In genomic region chr3:13235897-13236296, GRCh38 we compare ENCODE assay signal across 17 cellular contexts.
DNase-seq lines count a peak whose midpoint lies in the region; ATAC-seq and TF ChIP-seq lines count a peak whose summit lies in the region.
"Had no signal": no experiment of that assay in that cellular context is flagged by ENCODE, and none has a peak within 500 bp of the region (broad histone marks: within the 10 kb centered on the region; RNA-seq: fewer than 3 reads in every experiment).

No MANE protein-coding gene starts in this region.

- no peaks in the 10 kb centered on the region for H3K9me3 Mint-ChIP-seq in activated CD4-positive, alpha-beta T cell treated with anti-CD3 and anti-CD28 coated beads for 36 hours (ENCODE audit: low read depth)
- no peaks in the 10 kb centered on the region for H3K9me3 Mint-ChIP-seq in stimulated activated effector memory CD8-positive, alpha-beta T cell treated with anti-CD3 and anti-CD28 coated beads, Interleukin-12 subunit alpha, Interleukin-12 subunit beta, amount 100 ng/mL, for 72 hours
- H3K9me3 Mint-ChIP-seq: activated T-helper 17 cell treated with anti-CD3 and anti-CD28 coated beads, Interleukin-2, amount 50 U/mL, for 72 hours had no signal

- no peak overlapping the region for H3K9ac ChIP-seq in smooth muscle cell (ENCODE audit: low read depth)

- POLR2A ChIA-PET in activated CD4-positive, alpha-beta T cell treated with anti-CD3 and anti-CD28 coated beads for 36 hours (lab: Charles Lee): no interaction called here

- WGBS in suprapubic skin: 57% methylated on average over 11 of the region's 11 CpGs
- 98% methylated on average over 11 of the region's 11 CpGs for WGBS in smooth muscle cell (ENCODE audit: low lambda C conversion rate)

- CTCF ChIA-PET in activated CD4-positive, alpha-beta T cell treated with anti-CD3 and anti-CD28 coated beads for 36 hours (lab: Charles Lee): interaction anchor here (0.5 kb wide), 1 partner anchor 11 kb away, joined by 3 read pairs; no protein-coding TSS in a partner anchor

- no peak for ATAC-seq in activated CD4-positive, alpha-beta T cell treated with anti-CD3 and anti-CD28 coated beads for 36 hours
- ATAC-seq in RWPE2 (ENCODE audit: low read depth): peak; percentile 57
- no peak for ATAC-seq in stimulated activated effector memory CD8-positive, alpha-beta T cell treated with anti-CD3 and anti-CD28 coated beads, Interleukin-12 subunit alpha, Interleukin-12 subunit beta, amount 100 ng/mL, for 72 hours
- ATAC-seq in GM19463 (IDR thresholded peaks at IDR 0.05; ENCODE audit: unreplicated experiment): no peak
- ATAC-seq: activated T-helper 17 cell treated with anti-CD3 and anti-CD28 coated beads, Interleukin-2, amount 50 U/mL, for 72 hours; heart right ventricle; left colon had no signal

- no peak overlapping the region for H3K4me2 ChIP-seq in smooth muscle cell

- H3K4me1 ChIP-seq in RWPE2 (ENCODE audit: insufficient read depth, poor library complexity, severe bottlenecking): no peaks in the 10 kb centered on the region
- peaks cover 18% of the 10 kb centered on the region for H3K4me1 ChIP-seq in suprapubic skin
- no peaks in the 10 kb centered on the region for H3K4me1 ChIP-seq in smooth muscle cell (ENCODE audit: low read depth)

- H3F3A ChIP-seq in smooth muscle cell (ENCODE audit: low read depth): no peaks in the 10 kb centered on the region

- TF ChIP-seq POLR2A in suprapubic skin (IDR thresholded peaks at IDR 0.05): no peak

- no peak overlapping the region for H3K4me3 Mint-ChIP-seq in activated CD4-positive, alpha-beta T cell treated with anti-CD3 and anti-CD28 coated beads for 36 hours
- no peak overlapping the region for H3K4me3 Mint-ChIP-seq in stimulated activated effector memory CD8-positive, alpha-beta T cell treated with anti-CD3 and anti-CD28 coated beads, Interleukin-12 subunit alpha, Interleukin-12 subunit beta, amount 100 ng/mL, for 72 hours
- H3K4me3 Mint-ChIP-seq: activated T-helper 17 cell treated with anti-CD3 and anti-CD28 coated beads, Interleukin-2, amount 50 U/mL, for 72 hours had no signal

- H3K4me3 ChIP-seq in RWPE2 (ENCODE audit: severe bottlenecking) (no peak overlapping the region), suprapubic skin (no peak overlapping the region), smooth muscle cell (no peak overlapping the region)
- H3K4me3 ChIP-seq: heart right ventricle, spleen had no signal

- H3K36me3 ChIP-seq in RWPE2 (ENCODE audit: low read depth): no peaks in the 10 kb centered on the region
- no peaks in the 10 kb centered on the region for H3K36me3 ChIP-seq in suprapubic skin
- H3K36me3 ChIP-seq in smooth muscle cell (ENCODE audit: low read depth): no peaks in the 10 kb centered on the region
- H3K36me3 ChIP-seq: heart right ventricle, spleen had no signal

- peak; percentile 23 for DNase-seq in activated CD4-positive, alpha-beta T cell treated with anti-CD3 and anti-CD28 coated beads for 36 hours
- DNase-seq in activated CD4-positive, alpha-beta T cell treated with anti-CD3 and anti-CD28 coated beads for 4 hours: no peak
- peak; percentile 28 for DNase-seq in LoVo (ENCODE audit: low spot score)
- no peak for DNase-seq in RWPE2 (ENCODE audit: low spot score)
- no peak for DNase-seq in stimulated activated effector memory CD8-positive, alpha-beta T cell treated with anti-CD3 and anti-CD28 coated beads, Interleukin-12 subunit alpha, Interleukin-12 subunit beta, amount 100 ng/mL, for 72 hours (ENCODE audit: low spot score in 2 of 2)
- no peak for DNase-seq in suprapubic skin (ENCODE audit: low spot score in 2 of 2)
- DNase-seq in smooth muscle cell (lab: John Stamatoyannopoulos, UW; ENCODE audit: unreplicated experiment): no peak
- DNase-seq: activated CD4-positive, alpha-beta T cell treated with anti-CD3 and anti-CD28 coated beads, Interleukin-2, amount 50 U/mL, for 48 hours; AML-193; amniotic stem cell; heart right ventricle; left colon; NCI-H524; RPMI8226; spleen had no signal

- H3K27me3 ChIP-seq in RWPE2 (ENCODE audit: insufficient read depth, poor library complexity, severe bottlenecking): no peaks in the 10 kb centered on the region
- peaks cover 12% of the 10 kb centered on the region for H3K27me3 ChIP-seq in suprapubic skin
- H3K27me3 ChIP-seq in smooth muscle cell (ENCODE audit: low read depth): no peaks in the 10 kb centered on the region

- TF ChIP-seq EP300 in suprapubic skin (IDR thresholded peaks at IDR 0.05): no peak

- peaks cover 8% of the 10 kb centered on the region for H3K27me3 Mint-ChIP-seq in activated CD4-positive, alpha-beta T cell treated with anti-CD3 and anti-CD28 coated beads for 36 hours

- H2AFZ ChIP-seq in smooth muscle cell (ENCODE audit: low read depth): no peak overlapping the region

- H3K79me2 ChIP-seq in smooth muscle cell (ENCODE audit: low read depth): no peaks in the 10 kb centered on the region

- no peaks in the 10 kb centered on the region for H3K9me3 ChIP-seq in RWPE2 (ENCODE audit: severe bottlenecking)
- H3K9me3 ChIP-seq in suprapubic skin: no peaks in the 10 kb centered on the region
- no peaks in the 10 kb centered on the region for H3K9me3 ChIP-seq in smooth muscle cell (replicated peaks; ENCODE audit: low read depth)
- H3K9me3 ChIP-seq: heart right ventricle, spleen had no signal

- H3K27ac ChIP-seq in RWPE2 (ENCODE audit: poor library complexity, severe bottlenecking) (no peak overlapping the region), suprapubic skin (no peak overlapping the region), smooth muscle cell (ENCODE audit: low read depth) (no peak overlapping the region)
- H3K27ac ChIP-seq: heart right ventricle, spleen had no signal

- peaks cover 10% of the 10 kb centered on the region for H4K20me1 ChIP-seq in smooth muscle cell (ENCODE audit: low read depth)

- H3K4me1 Mint-ChIP-seq in activated CD4-positive, alpha-beta T cell treated with anti-CD3 and anti-CD28 coated beads for 36 hours: peaks cover 24% of the 10 kb centered on the region
- peaks cover 42% of the 10 kb centered on the region for H3K4me1 Mint-ChIP-seq in stimulated activated effector memory CD8-positive, alpha-beta T cell treated with anti-CD3 and anti-CD28 coated beads, Interleukin-12 subunit alpha, Interleukin-12 subunit beta, amount 100 ng/mL, for 72 hours

- no peak overlapping the region for H3K27ac Mint-ChIP-seq in activated CD4-positive, alpha-beta T cell treated with anti-CD3 and anti-CD28 coated beads for 36 hours
- H3K27ac Mint-ChIP-seq in stimulated activated effector memory CD8-positive, alpha-beta T cell treated with anti-CD3 and anti-CD28 coated beads, Interleukin-12 subunit alpha, Interleukin-12 subunit beta, amount 100 ng/mL, for 72 hours: peak overlapping the region; percentile 60
- H3K27ac Mint-ChIP-seq: activated T-helper 17 cell treated with anti-CD3 and anti-CD28 coated beads, Interleukin-2, amount 50 U/mL, for 72 hours had no signal

- H3K36me3 Mint-ChIP-seq in activated CD4-positive, alpha-beta T cell treated with anti-CD3 and anti-CD28 coated beads for 36 hours (ENCODE audit: low read depth): no peaks in the 10 kb centered on the region
- no peaks in the 10 kb centered on the region for H3K36me3 Mint-ChIP-seq in stimulated activated effector memory CD8-positive, alpha-beta T cell treated with anti-CD3 and anti-CD28 coated beads, Interleukin-12 subunit alpha, Interleukin-12 subunit beta, amount 100 ng/mL, for 72 hours

- TF ChIP-seq CTCF in RWPE2 (IDR thresholded peaks at IDR 0.05; ENCODE audit: poor library complexity, severe bottlenecking) (no peak), suprapubic skin (IDR thresholded peaks at IDR 0.05) (no peak), smooth muscle cell (IDR thresholded peaks at IDR 0.05; ENCODE audit: borderline replicate concordance, insufficient read depth, poor library complexity, severe bottlenecking) (no peak)

- intact Hi-C loops in activated CD4-positive, alpha-beta T cell treated with anti-CD3 and anti-CD28 coated beads for 36 hours (cut with DNase I, micrococcal nuclease): no loop called here

Comparison
In these comparisons a context has a peak if more than half of its experiments do, and no peak if none do; other contexts are left out.
1. DNase-seq: peak in activated CD4-positive, alpha-beta T cell treated with anti-CD3 and anti-CD28 coated beads for 36 hours (single experiment) and LoVo (single experiment); none in activated CD4-positive, alpha-beta T cell treated with anti-CD3 and anti-CD28 coated beads for 4 hours (0 of 2), RWPE2 (single experiment), stimulated activated effector memory CD8-positive, alpha-beta T cell treated with anti-CD3 and anti-CD28 coated beads, Interleukin-12 subunit alpha, Interleukin-12 subunit beta, amount 100 ng/mL, for 72 hours (0 of 2), suprapubic skin (0 of 2) and smooth muscle cell (single experiment).